22 cellular contexts compared by ENCODE assay signal in genomic region chr6:46935687-46936086, GRCh38. TPM values are rescaled to one million over a fixed set of nuclear protein-coding genes. Genes with fewer than 3 reads are reported as not detected.
A peak's percentile ranks its signal among the peaks of the same experiment; 100 is the strongest.
DNase-seq lines count a peak whose midpoint lies in the region; ATAC-seq and TF ChIP-seq lines count a peak whose summit lies in the region.
"Had no signal": no experiment of that assay in that cellular context is flagged by ENCODE, and none has a peak within 500 bp of the region (broad histone marks: within the 10 kb centered on the region; RNA-seq: fewer than 3 reads in every experiment).

No MANE protein-coding gene starts in this region.

- H3K4me1 Mint-ChIP-seq in GM23338 (peaks cover 17% of the 10 kb centered on the region), neural progenitor cell (peaks cover 4% of the 10 kb centered on the region)
- H3K4me1 Mint-ChIP-seq: activated naive CD4-positive, alpha-beta T cell treated with anti-CD3 and anti-CD28 coated beads, Interleukin-2, amount 10 ng/mL, durations not matched to agents 7 days and 5 days; brain; naive thymus-derived CD8-positive, alpha-beta T cell had no signal

- no peaks in the 10 kb centered on the region for H3K36me3 ChIP-seq in GM23338 (ENCODE audit: insufficient read depth)
- no peaks in the 10 kb centered on the region for H3K36me3 ChIP-seq in iPS DF 6.9 (ENCODE audit: control insufficient read depth, insufficient read depth, low read length)
- H3K36me3 ChIP-seq in neural progenitor cell, result no peaks in the 10 kb centered on the region
- no peaks in the 10 kb centered on the region for H3K36me3 ChIP-seq in BE2C
- H3K36me3 ChIP-seq: HAP-1, prostate gland, stomach, vagina had no signal

- TF ChIP-seq CTCF in GM23338 (conservative IDR thresholded peaks at IDR 0.05; ENCODE audit: low read depth in 2 of 2), result no peak
- TF ChIP-seq CTCF in neural progenitor cell (IDR thresholded peaks at IDR 0.05), result no peak
- no peak for TF ChIP-seq CTCF in BE2C (IDR thresholded peaks at IDR 0.05; ENCODE audit: low read depth, low read length)

- H3K4me3 ChIP-seq in GM23338, result no peak overlapping the region
- no peak overlapping the region for H3K4me3 ChIP-seq in iPS DF 6.9 (ENCODE audit: low read length)
- no peak overlapping the region for H3K4me3 ChIP-seq in neural progenitor cell
- no peak overlapping the region for H3K4me3 ChIP-seq in BE2C (ENCODE audit: low read depth, low read length)
- H3K4me3 ChIP-seq: HAP-1, prostate gland, stomach, vagina had no signal

- peak; percentile 73 for DNase-seq in GM23338 (ENCODE audit: low spot score)
- peak; percentile 89 for DNase-seq in dermis blood vessel endothelial cell
- peak; percentile 22 for DNase-seq in iPS DF 6.9 (ENCODE audit: low read depth, low spot score)
- peak; percentile 23 for DNase-seq in neural progenitor cell (ENCODE audit: low spot score)
- no peak for DNase-seq in UCSD-AML1 (lab: John Stamatoyannopoulos, UW; ENCODE audit: unreplicated experiment)
- no peak for DNase-seq in BE2C
- DNase-seq in NOMO-1 treated with dmso at 0.1 percent for 144 hours (lab: John Stamatoyannopoulos, UW; ENCODE audit: unreplicated experiment), result no peak
- DNase-seq: activated CD4-positive, alpha-beta T cell treated with anti-CD3 and anti-CD28 coated beads, Interleukin-2, amount 50 U/mL, for 1 hour; activated naive CD4-positive, alpha-beta T cell treated with anti-CD3 and anti-CD28 coated beads, Interleukin-2, amount 10 ng/mL, durations not matched to agents 7 days and 5 days; CD4-positive, alpha-beta T cell; DMS79; left colon; naive thymus-derived CD8-positive, alpha-beta T cell; NCI-H2171 treated with DMSO at 0.1 percent for 48 hours; stomach; SW 1271 had no signal

- H4K20me1 ChIP-seq in GM23338 (replicated peaks; ENCODE audit: insufficient read depth), result no peaks in the 10 kb centered on the region
- no peaks in the 10 kb centered on the region for H4K20me1 ChIP-seq in neural progenitor cell (ENCODE audit: low read depth)

- no peaks in the 10 kb centered on the region for H3K9me3 ChIP-seq in iPS DF 6.9 (ENCODE audit: control insufficient read depth, insufficient read depth, low read length)
- no peaks in the 10 kb centered on the region for H3K9me3 ChIP-seq in neural progenitor cell (ENCODE audit: low read depth)
- no peaks in the 10 kb centered on the region for H3K9me3 ChIP-seq in BE2C
- H3K9me3 ChIP-seq: HAP-1, prostate gland, stomach, vagina had no signal

- H3K9me3 Mint-ChIP-seq in GM23338 (no peaks in the 10 kb centered on the region), neural progenitor cell (no peaks in the 10 kb centered on the region)
- H3K9me3 Mint-ChIP-seq: activated naive CD4-positive, alpha-beta T cell treated with anti-CD3 and anti-CD28 coated beads, Interleukin-2, amount 10 ng/mL, durations not matched to agents 7 days and 5 days; brain; CD4-positive, alpha-beta T cell; naive thymus-derived CD8-positive, alpha-beta T cell had no signal

- H2AFZ ChIP-seq in GM23338, result peak overlapping the region; percentile 64
- H2AFZ ChIP-seq in neural progenitor cell (replicated peaks), result no peak overlapping the region

- no peaks in the 10 kb centered on the region for H3K9me2 ChIP-seq in GM23338 (ENCODE audit: insufficient read depth)

- H3K4me2 ChIP-seq in GM23338 (no peak overlapping the region), neural progenitor cell (no peak overlapping the region)

- no CpG with 5 or more reads among the region's 6 CpGs for WGBS in iPS DF 6.9 (ENCODE audit: insufficient coverage, insufficient read length)

- H3K27ac ChIP-seq in GM23338 (ENCODE audit: low read depth), result no peak overlapping the region
- H3K27ac ChIP-seq in iPS DF 6.9 (ENCODE audit: low read length), result no peak overlapping the region
- no peak overlapping the region for H3K27ac ChIP-seq in neural progenitor cell
- H3K27ac ChIP-seq: prostate gland, stomach, vagina had no signal

- H3K9ac ChIP-seq in neural progenitor cell, result no peak overlapping the region

- H3K27me3 ChIP-seq in GM23338 (ENCODE audit: insufficient read depth) (no peaks in the 10 kb centered on the region), iPS DF 6.9 (ENCODE audit: control insufficient read depth, insufficient read depth, low read length) (no peaks in the 10 kb centered on the region), neural progenitor cell (no peaks in the 10 kb centered on the region), BE2C (peaks cover 2% of the 10 kb centered on the region; the same call in 1 of the 2 replicates)
- H3K27me3 ChIP-seq: stomach, vagina had no signal

- ATAC-seq in GM23338 (peak; percentile 95), GM19328 (IDR thresholded peaks at IDR 0.05; ENCODE audit: unreplicated experiment) (no peak)
- ATAC-seq: left colon; naive thymus-derived CD8-positive, alpha-beta T cell had no signal

- H3K27me3 Mint-ChIP-seq in GM23338 (ENCODE audit: insufficient read depth, low read depth, poor library complexity), result peaks cover 3% of the 10 kb centered on the region
- no peaks in the 10 kb centered on the region for H3K27me3 Mint-ChIP-seq in neural progenitor cell (ENCODE audit: insufficient read depth, low read depth)

- no peak overlapping the region for H3K4me3 Mint-ChIP-seq in GM23338
- H3K4me3 Mint-ChIP-seq in neural progenitor cell, result no peak overlapping the region
- H3K4me3 Mint-ChIP-seq: activated naive CD4-positive, alpha-beta T cell treated with anti-CD3 and anti-CD28 coated beads, Interleukin-2, amount 10 ng/mL, durations not matched to agents 7 days and 5 days; brain; CD4-positive, alpha-beta T cell; naive thymus-derived CD8-positive, alpha-beta T cell had no signal

- H3K79me2 ChIP-seq in GM23338 (replicated peaks; ENCODE audit: insufficient read depth), result no peaks in the 10 kb centered on the region
- H3K79me2 ChIP-seq in neural progenitor cell (ENCODE audit: low read depth), result no peaks in the 10 kb centered on the region

- H3K27ac Mint-ChIP-seq in GM23338 (peak overlapping the region; percentile 89; the same call in 1 of the 2 replicates), neural progenitor cell (peak overlapping the region; percentile 14)
- H3K27ac Mint-ChIP-seq: activated naive CD4-positive, alpha-beta T cell treated with anti-CD3 and anti-CD28 coated beads, Interleukin-2, amount 10 ng/mL, durations not matched to agents 7 days and 5 days; brain; CD4-positive, alpha-beta T cell; naive thymus-derived CD8-positive, alpha-beta T cell had no signal

- no peaks in the 10 kb centered on the region for H3K4me1 ChIP-seq in GM23338 (ENCODE audit: insufficient read depth)
- 0 out of 2 replicates have a peak, but pooled peaks cover 4% of the 10 kb centered on the region for H3K4me1 ChIP-seq in iPS DF 6.9 (ENCODE audit: control insufficient read depth, insufficient read depth, low read length)
- no peaks in the 10 kb centered on the region for H3K4me1 ChIP-seq in neural progenitor cell
- H3K4me1 ChIP-seq in BE2C, result no peaks in the 10 kb centered on the region
- H3K4me1 ChIP-seq: HAP-1, prostate gland, stomach, vagina had no signal

- H3K36me3 Mint-ChIP-seq in GM23338 (ENCODE audit: low read depth), result no peaks in the 10 kb centered on the region
- no peaks in the 10 kb centered on the region for H3K36me3 Mint-ChIP-seq in neural progenitor cell
- H3K36me3 Mint-ChIP-seq: activated naive CD4-positive, alpha-beta T cell treated with anti-CD3 and anti-CD28 coated beads, Interleukin-2, amount 10 ng/mL, durations not matched to agents 7 days and 5 days; brain; naive thymus-derived CD8-positive, alpha-beta T cell had no signal

- H3F3A ChIP-seq in GM23338 (replicated peaks; ENCODE audit: low read depth) (no peaks in the 10 kb centered on the region), neural progenitor cell (ENCODE audit: low read depth) (no peaks in the 10 kb centered on the region)

TF ChIP-seq in GM23338, 12 proteins besides CTCF, POLR2A, EP300 and RAD21 (continues in another document):
- TF ChIP-seq EZH2phosphoT487 (IDR thresholded peaks at IDR 0.05; ENCODE audit: unreplicated experiment) (no peak), ZNF114 (CRISPR knock-in tag; IDR thresholded peaks at IDR 0.05) (no peak)

RNA-seq across cellular contexts. Expression of gene ADGRF5, which starts 13.9 kb away (rescaled TPM):
- total RNA-seq in GM23338 (2014; rRNA removed; shearing (Covaris generic)), result not detected in 2 replicates
- not detected in 2 replicates for polyA plus RNA-seq in GM23338 (2016; fragmentation: Nextera tagmentation; extraction: Ambion mirVana)
- total RNA-seq in dermis blood vessel endothelial cell (140 and 211 TPM in 2 replicates), neural progenitor cell (ENCODE audit: low replicate concordance) (not detected in 2 replicates)
- polyA plus RNA-seq in BE2C (2012; ENCODE audit: insufficient read depth, insufficient read length, low read depth), result not detected
- total RNA-seq: CD4-positive, alpha-beta T cell; naive thymus-derived CD8-positive, alpha-beta T cell had no signal
- polyA plus RNA-seq: AG04450; naive thymus-derived CD8-positive, alpha-beta T cell had no signal

Comparison
In these comparisons a context has a peak if more than half of its experiments do, and no peak if none do; other contexts are left out.
1. DNase-seq: peak in GM23338 (single experiment), dermis blood vessel endothelial cell (single experiment), iPS DF 6.9 (single experiment) and neural progenitor cell (single experiment); none in UCSD-AML1 (single experiment), BE2C (single experiment) and NOMO-1 treated with dmso at 0.1 percent for 144 hours (single experiment).
2. RNA of gene ADGRF5, which starts 13.9 kb away (total RNA-seq): 140 to 211 TPM in dermis blood vessel endothelial cell; not detected in GM23338 and not detected in neural progenitor cell; every median in the first group is over 100 times any median in the second.